ENCODE assay signal across 19 cellular contexts in the genomic region with DNA sequence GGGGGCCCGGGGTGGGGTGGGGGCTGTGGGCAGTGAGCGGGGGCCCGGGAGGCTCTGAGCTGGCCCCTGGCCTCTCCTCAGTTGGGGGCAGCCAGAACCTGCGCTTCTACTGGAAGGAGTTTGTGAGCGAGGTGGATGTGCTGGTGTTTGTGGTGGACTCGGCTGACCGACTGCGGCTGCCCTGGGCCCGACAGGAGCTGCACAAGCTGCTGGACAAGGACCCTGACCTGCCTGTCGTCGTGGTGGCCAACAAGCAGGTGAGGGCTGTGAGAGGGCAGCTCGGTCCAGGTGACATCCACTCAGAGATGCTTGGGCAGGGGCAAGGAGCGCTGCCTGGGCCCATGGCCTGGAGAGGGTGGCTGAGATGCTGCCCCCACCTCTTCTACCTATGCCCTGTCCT. TPM values are rescaled to one million over a fixed set of nuclear protein-coding genes. Genes with fewer than 3 reads are reported as not detected.
A peak's percentile ranks its signal among the peaks of the same experiment; 100 is the strongest.
DNase-seq lines count a peak whose midpoint lies in the region; ATAC-seq and TF ChIP-seq lines count a peak whose summit lies in the region.
"Had no signal": no experiment of that assay in that cellular context is flagged by ENCODE, and none has a peak within 500 bp of the region (broad histone marks: within the 10 kb centered on the region; RNA-seq: fewer than 3 reads in every experiment).

No MANE protein-coding gene starts in this region.

- no peak overlapping the region for H3K27ac Mint-ChIP-seq in nephron

- peaks cover 8% of the 10 kb centered on the region for H3K4me1 Mint-ChIP-seq in nephron

- H3K79me2 ChIP-seq in HCT116 (ENCODE audit: insufficient read depth, low read length) = no peaks in the 10 kb centered on the region

- RAD21 ChIA-PET in HCT116 (lab: Charles Lee; ENCODE audit: low non-redundant PET in 1 of 2, low total read pairs in 2 of 2, uncharacterized antibody in 2 of 2, unreplicated experiment in 2 of 2) = no interaction called here

- H3K27me3 ChIP-seq in HCT116 (ENCODE audit: insufficient read depth, low read length) (no peaks in the 10 kb centered on the region), skeletal muscle tissue (ENCODE audit: control insufficient read depth in 3 of 3, insufficient read depth in 3 of 3, low read length in 3 of 3) (no peaks in the 10 kb centered on the region)

- no peak for TF ChIP-seq RAD21 in HCT116 (IDR thresholded peaks at IDR 0.05; ENCODE audit: low read depth)

- TF ChIP-seq POLR2A in HCT116 (IDR thresholded peaks at IDR 0.05; ENCODE audit: borderline replicate concordance, extremely low read depth, insufficient read depth, insufficient read length) = no peak

- H3K36me3 Mint-ChIP-seq in nephron (ENCODE audit: low read depth) = peaks cover 38% of the 10 kb centered on the region

- peak overlapping the region; percentile 46; the same call in 1 of the 2 replicates for H3K4me2 ChIP-seq in HCT116 (ENCODE audit: low read length)

- H3K9ac ChIP-seq in HCT116 (ENCODE audit: low read length) (no peak overlapping the region), skeletal muscle tissue (ENCODE audit: low read depth in 1 of 3, low read length in 3 of 3) (peak overlapping the region in 1 of 3 donors; percentile 79)
- H3K9ac ChIP-seq: GM23248 had no signal

- H3K9me3 ChIP-seq in HCT116 (ENCODE audit: control insufficient read depth in 1 of 2, insufficient read depth in 1 of 2, low read depth in 1 of 2, low read length in 2 of 2) = no peaks in the 10 kb centered on the region
- H3K9me3 ChIP-seq in skeletal muscle tissue (ENCODE audit: control insufficient read depth in 3 of 3, low read length in 3 of 3) = no peaks in the 10 kb centered on the region
- H3K9me3 ChIP-seq: Caco-2 had no signal

- H3K27me3 Mint-ChIP-seq in nephron (ENCODE audit: low read depth) = peaks cover 8% of the 10 kb centered on the region
- H3K27me3 Mint-ChIP-seq: CD4-positive, alpha-beta memory T cell had no signal

- H3K9me3 Mint-ChIP-seq in nephron = no peaks in the 10 kb centered on the region
- H3K9me3 Mint-ChIP-seq: CD4-positive, alpha-beta memory T cell had no signal

- peaks cover 12 to 21% of the 10 kb centered on the region in 2 experiments for H3K4me1 ChIP-seq in HCT116 (ENCODE audit: control insufficient read depth in 1 of 2, insufficient read depth in 2 of 2, low read length in 2 of 2)
- peaks cover 46 to 71% (median 67%) of the 10 kb centered on the region in 3 donors for H3K4me1 ChIP-seq in skeletal muscle tissue (ENCODE audit: control insufficient read depth in 3 of 3, insufficient read depth in 3 of 3, low read length in 3 of 3)
- H3K4me1 ChIP-seq: Caco-2 had no signal

- no peak overlapping the region for H2AFZ ChIP-seq in HCT116 (ENCODE audit: low read depth, low read length, poor library complexity, severe bottlenecking)
- H2AFZ ChIP-seq: GM23248 had no signal

- H3K27ac ChIP-seq in HCT116 (ENCODE audit: low read depth, low read length) (no peak overlapping the region), RWPE1 (peak overlapping the region; percentile 11), skeletal muscle tissue (ENCODE audit: low read depth, low read length) (peak overlapping the region; percentile 93)
- H3K27ac ChIP-seq: GM23248 had no signal

- CTCF ChIA-PET in HCT116 (lab: Charles Lee) (no interaction called here), RWPE1 (lab: Yijun Ruan, JAX) (interaction anchor here (0.6 kb wide), 1 partner anchor 309 kb away, joined by 3 read pairs; no protein-coding TSS in a partner anchor)

- no TSS peak for BruUV-seq in HCT116 (replicated peaks; lab: Mats Ljungman, UMichigan)

- H3K4me3 Mint-ChIP-seq in nephron = peak overlapping the region; percentile 36 to 57 (median 45)

- intact Hi-C loops in HCT116 (cut with micrococcal nuclease) = no loop called here

- H3K9me2 ChIP-seq in HCT116 (ENCODE audit: insufficient read depth) = no peaks in the 10 kb centered on the region

- H4K20me1 ChIP-seq in HCT116 (ENCODE audit: insufficient read depth) = no peaks in the 10 kb centered on the region

- TF ChIP-seq CTCF in HCT116 (IDR thresholded peaks at IDR 0.05 in 2 of 3, conservative IDR thresholded peaks at IDR 0.05 in 1 of 3; ENCODE audit: borderline replicate concordance in 1 of 3, insufficient read depth in 1 of 3, low read depth in 2 of 3, low read length in 2 of 3) (no peak), RWPE1 (conservative IDR thresholded peaks at IDR 0.05; ENCODE audit: low read depth) (no peak), nephron (IDR thresholded peaks at IDR 0.05; ENCODE audit: unreplicated experiment in 3 of 3) (no peak)

- POLR2A ChIA-PET in HCT116 (lab: Charles Lee) (interaction anchor here (0.6 to 0.9 kb wide), 3 partner anchors 79 to 471 kb away, joined by 3 to 6 read pairs (median 3); no protein-coding TSS in a partner anchor), RWPE1 (lab: Yijun Ruan, JAX; ENCODE audit: low non-redundant PET) (no interaction called here)

- no peak for DNase-seq in HCT116 (ENCODE audit: low read depth, low spot score)
- DNase-seq in RWPE1 (ENCODE audit: low spot score) = no peak
- DNase-seq in HUDEP-2 (lab: John Stamatoyannopoulos, UW; ENCODE audit: unreplicated experiment in 76 of 76) = no peak
- DNase-seq in COLO829 (ENCODE audit: low spot score) = no peak
- no peak for DNase-seq in NAMALWA (ENCODE audit: low spot score)
- DNase-seq: C1 segment of cervical spinal cord; Caco-2; CD4-positive, alpha-beta memory T cell; DMS153; DMS79; EL; GDM1; GM23248; H7; HCEC 1CT had no signal

- no peaks in the 10 kb centered on the region for H3K36me3 ChIP-seq in HCT116 (ENCODE audit: control insufficient read depth in 1 of 2, insufficient read depth in 2 of 2, low read length in 2 of 2)
- H3K36me3 ChIP-seq in skeletal muscle tissue (ENCODE audit: control insufficient read depth in 3 of 3, insufficient read depth in 3 of 3, low read length in 3 of 3) = peaks cover 9 to 10% (median 10%) of the 10 kb centered on the region in 3 donors

- H3K4me3 ChIP-seq in HCT116 (replicated peaks in 1 of 2; ENCODE audit: low read depth in 1 of 2, low read length in 2 of 2) (no peak overlapping the region), skeletal muscle tissue (ENCODE audit: low read length in 3 of 3) (no peak overlapping the region)
- H3K4me3 ChIP-seq: GM12878, GM23248 had no signal

- ATAC-seq in HCT116 = no peak
- ATAC-seq: GM12878 had no signal

TF ChIP-seq in HCT116, 20 proteins besides CTCF, POLR2A, EP300 and RAD21:
- TF ChIP-seq, protein P1, sequence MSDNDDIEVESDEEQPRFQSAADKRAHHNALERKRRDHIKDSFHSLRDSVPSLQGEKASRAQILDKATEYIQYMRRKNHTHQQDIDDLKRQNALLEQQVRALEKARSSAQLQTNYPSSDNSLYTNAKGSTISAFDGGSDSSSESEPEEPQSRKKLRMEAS (IDR thresholded peaks at IDR 0.05) = no peak
- no peak for TF ChIP-seq JUND (IDR thresholded peaks at IDR 0.05)
- no peak for TF ChIP-seq CEBPB (IDR thresholded peaks at IDR 0.05; ENCODE audit: low read depth)
- no peak for TF ChIP-seq EZH2phosphoT487 (IDR thresholded peaks at IDR 0.05; ENCODE audit: borderline replicate concordance)
- TF ChIP-seq SIN3A (IDR thresholded peaks at IDR 0.05; ENCODE audit: low read depth) = no peak
- TF ChIP-seq TCF7L2 (IDR thresholded peaks at IDR 0.05; ENCODE audit: borderline replicate concordance, extremely low read depth, insufficient read depth, insufficient read length) = no peak
- TF ChIP-seq, protein P2, sequence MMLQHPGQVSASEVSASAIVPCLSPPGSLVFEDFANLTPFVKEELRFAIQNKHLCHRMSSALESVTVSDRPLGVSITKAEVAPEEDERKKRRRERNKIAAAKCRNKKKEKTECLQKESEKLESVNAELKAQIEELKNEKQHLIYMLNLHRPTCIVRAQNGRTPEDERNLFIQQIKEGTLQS (IDR thresholded peaks at IDR 0.05) = no peak
- no peak for TF ChIP-seq POLR2AphosphoS5 (IDR thresholded peaks at IDR 0.05; ENCODE audit: low read depth, low read length)
- TF ChIP-seq SRF (IDR thresholded peaks at IDR 0.05; ENCODE audit: low read depth) = no peak
- TF ChIP-seq EZH2 (IDR thresholded peaks at IDR 0.05) = no peak
- TF ChIP-seq, protein P3, sequence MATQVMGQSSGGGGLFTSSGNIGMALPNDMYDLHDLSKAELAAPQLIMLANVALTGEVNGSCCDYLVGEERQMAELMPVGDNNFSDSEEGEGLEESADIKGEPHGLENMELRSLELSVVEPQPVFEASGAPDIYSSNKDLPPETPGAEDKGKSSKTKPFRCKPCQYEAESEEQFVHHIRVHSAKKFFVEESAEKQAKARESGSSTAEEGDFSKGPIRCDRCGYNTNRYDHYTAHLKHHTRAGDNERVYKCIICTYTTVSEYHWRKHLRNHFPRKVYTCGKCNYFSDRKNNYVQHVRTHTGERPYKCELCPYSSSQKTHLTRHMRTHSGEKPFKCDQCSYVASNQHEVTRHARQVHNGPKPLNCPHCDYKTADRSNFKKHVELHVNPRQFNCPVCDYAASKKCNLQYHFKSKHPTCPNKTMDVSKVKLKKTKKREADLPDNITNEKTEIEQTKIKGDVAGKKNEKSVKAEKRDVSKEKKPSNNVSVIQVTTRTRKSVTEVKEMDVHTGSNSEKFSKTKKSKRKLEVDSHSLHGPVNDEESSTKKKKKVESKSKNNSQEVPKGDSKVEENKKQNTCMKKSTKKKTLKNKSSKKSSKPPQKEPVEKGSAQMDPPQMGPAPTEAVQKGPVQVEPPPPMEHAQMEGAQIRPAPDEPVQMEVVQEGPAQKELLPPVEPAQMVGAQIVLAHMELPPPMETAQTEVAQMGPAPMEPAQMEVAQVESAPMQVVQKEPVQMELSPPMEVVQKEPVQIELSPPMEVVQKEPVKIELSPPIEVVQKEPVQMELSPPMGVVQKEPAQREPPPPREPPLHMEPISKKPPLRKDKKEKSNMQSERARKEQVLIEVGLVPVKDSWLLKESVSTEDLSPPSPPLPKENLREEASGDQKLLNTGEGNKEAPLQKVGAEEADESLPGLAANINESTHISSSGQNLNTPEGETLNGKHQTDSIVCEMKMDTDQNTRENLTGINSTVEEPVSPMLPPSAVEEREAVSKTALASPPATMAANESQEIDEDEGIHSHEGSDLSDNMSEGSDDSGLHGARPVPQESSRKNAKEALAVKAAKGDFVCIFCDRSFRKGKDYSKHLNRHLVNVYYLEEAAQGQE (IDR thresholded peaks at IDR 0.05; ENCODE audit: low read depth) = no peak

RNA-seq across cellular contexts. Expression of a gene that starts 3.4 kb away (rescaled TPM):
- total RNA-seq in HCT116 (2021; ENCODE audit: unreplicated experiment) = 0.05 TPM
- 0.01 TPM in 2 replicates for polyA plus RNA-seq in HCT116 (2012)
- 9.4 TPM for total RNA-seq in skeletal muscle tissue
- total RNA-seq: A172 had no signal

RNA-seq across cellular contexts. Expression of a gene that starts 7.2 kb away (rescaled TPM):
- total RNA-seq in HCT116 (2021; ENCODE audit: unreplicated experiment) (99.0 TPM), skeletal muscle tissue (28.7 TPM)
- polyA plus RNA-seq in HCT116 (2012) = 75.5 and 78.2 TPM in 2 replicates

RNA-seq across cellular contexts. Expression of a gene that starts 19.7 kb away (rescaled TPM):
- 67.1 TPM for total RNA-seq in HCT116 (2021; ENCODE audit: unreplicated experiment)
- 53.0 and 55.4 TPM in 2 replicates for polyA plus RNA-seq in HCT116 (2012)
- 9.9 TPM for total RNA-seq in skeletal muscle tissue

RNA-seq across cellular contexts. Expression of a gene that starts 19.8 kb away (rescaled TPM):
- total RNA-seq in HCT116 (2021; ENCODE audit: unreplicated experiment) (130 TPM), skeletal muscle tissue (108 TPM)
- 142 and 187 TPM in 2 replicates for polyA plus RNA-seq in HCT116 (2012)

RNA-seq across cellular contexts. Expression of a gene that starts 47.6 kb away (rescaled TPM):
- total RNA-seq in HCT116 (2021; ENCODE audit: unreplicated experiment) = 58.6 TPM
- 63.3 and 67.8 TPM in 2 replicates for polyA plus RNA-seq in HCT116 (2012)
- 44.4 TPM for total RNA-seq in skeletal muscle tissue
